ENCODE assay signal across 8 cellular contexts in the genomic region with DNA sequence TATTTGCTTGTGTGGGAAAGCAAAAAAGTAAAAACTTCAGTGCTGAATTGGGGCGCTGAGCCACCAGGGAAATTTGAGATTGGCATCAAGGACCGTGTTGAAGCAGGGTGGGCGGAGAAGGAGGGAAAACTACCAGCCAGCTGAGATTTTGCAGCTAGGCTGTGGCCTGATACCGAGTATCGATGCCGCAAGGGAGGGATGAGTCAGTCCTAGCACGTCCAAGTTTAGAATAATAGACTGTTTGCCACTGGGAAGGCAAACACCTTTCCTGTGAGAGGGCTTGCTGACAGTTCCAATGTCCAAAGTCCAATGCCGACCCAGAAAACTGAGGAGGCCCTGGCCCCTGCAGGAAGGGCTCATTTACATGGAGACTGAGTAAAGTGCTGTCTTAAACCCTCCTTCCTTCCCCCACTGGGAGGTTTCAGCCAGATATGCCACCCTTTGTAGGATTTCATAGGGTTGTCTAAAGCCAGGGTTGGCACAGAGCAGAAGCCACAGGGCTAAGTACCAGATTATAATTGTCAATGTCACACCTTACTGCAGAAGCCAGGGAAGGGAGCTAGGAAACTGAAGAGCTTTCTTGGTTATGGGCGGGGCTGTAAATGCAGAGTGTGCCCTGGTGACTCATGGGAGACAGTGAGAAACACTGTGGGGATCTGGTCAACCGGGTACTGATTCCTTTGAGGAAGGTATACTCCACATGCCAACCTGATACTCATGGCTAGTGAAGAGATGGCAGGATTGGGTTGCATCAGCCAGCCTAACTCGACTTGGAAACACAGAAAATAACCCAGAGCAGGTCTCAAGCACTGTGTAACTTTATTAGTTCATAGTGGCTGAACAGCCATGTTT. TPM values are rescaled to one million over a fixed set of nuclear protein-coding genes. Genes with fewer than 3 reads are reported as not detected.
DNase-seq lines count a peak whose midpoint lies in the region; ATAC-seq lines count a peak whose summit lies in the region.

No MANE protein-coding gene starts in this region.

- no peaks in the 10 kb centered on the region for H3K36me3 ChIP-seq in adipocyte (ENCODE audit: control insufficient read depth, insufficient read depth, low read length, severe bottlenecking)
- H3K36me3 ChIP-seq in iPS-15b (ENCODE audit: control insufficient read depth, insufficient read depth, low read length), result no peaks in the 10 kb centered on the region
- no peaks in the 10 kb centered on the region for H3K36me3 ChIP-seq in skeletal muscle satellite cell (ENCODE audit: insufficient read depth, low read length)

- DNase-seq in Caki2 (ENCODE audit: low read depth) (peak; percentile 79), LHCN-M2 (ENCODE audit: low read depth) (peak; percentile 66), adipocyte (ENCODE audit: low read depth) (peak; percentile 61)

- ATAC-seq in HG02981 (IDR thresholded peaks at IDR 0.05; ENCODE audit: unreplicated experiment) (no peak), HG03175 (IDR thresholded peaks at IDR 0.05; ENCODE audit: unreplicated experiment) (no peak), GM19324 (IDR thresholded peaks at IDR 0.05; ENCODE audit: low FRiP score, unreplicated experiment) (no peak)

- H3K9ac ChIP-seq in adipocyte (ENCODE audit: low read length) (no peak overlapping the region), iPS-15b (ENCODE audit: low read depth, low read length) (peak overlapping the region; percentile 29), skeletal muscle satellite cell (ENCODE audit: low read depth, low read length) (no peak overlapping the region)

- H3K27me3 ChIP-seq in adipocyte (replicated peaks; ENCODE audit: control insufficient read depth, insufficient read depth, low read length), result no peaks in the 10 kb centered on the region
- H3K27me3 ChIP-seq in iPS-15b (ENCODE audit: control insufficient read depth, insufficient read depth, low read length), result no peaks in the 10 kb centered on the region
- H3K27me3 ChIP-seq in skeletal muscle satellite cell (ENCODE audit: control insufficient read depth, insufficient read depth, low read length), result no peaks in the 10 kb centered on the region

- H3K9me3 ChIP-seq in adipocyte (ENCODE audit: control insufficient read depth, low read length), result no peaks in the 10 kb centered on the region
- no peaks in the 10 kb centered on the region for H3K9me3 ChIP-seq in iPS-15b (ENCODE audit: control insufficient read depth, insufficient read depth, low read length)
- H3K9me3 ChIP-seq in skeletal muscle satellite cell (replicated peaks; ENCODE audit: low read length), result no peaks in the 10 kb centered on the region

- in situ Hi-C loops in Caki2 (cut with HindIII; ENCODE audit: low pct_unique_long_range_greater_than_20kb, low sequenced_read_pairs), result no loop called here

- H3K4me3 ChIP-seq in adipocyte (ENCODE audit: low read length) (no peak overlapping the region), iPS-15b (ENCODE audit: low read depth, low read length) (peak overlapping the region; percentile 44), skeletal muscle satellite cell (ENCODE audit: low read length) (peak overlapping the region; percentile 23)

- H3K4me2 ChIP-seq in skeletal muscle satellite cell (ENCODE audit: low read length), result peak overlapping the region; percentile 64

- H3K4me1 ChIP-seq in adipocyte (ENCODE audit: control insufficient read depth, insufficient read depth, low read length), result peaks cover 16% of the 10 kb centered on the region
- peaks cover 19% of the 10 kb centered on the region for H3K4me1 ChIP-seq in iPS-15b (ENCODE audit: control insufficient read depth, insufficient read depth, low read length)
- peaks cover 21% of the 10 kb centered on the region for H3K4me1 ChIP-seq in skeletal muscle satellite cell (ENCODE audit: control insufficient read depth, insufficient read depth, low read length)

RNA-seq across cellular contexts. Expression of gene PIK3CB, which starts 28.4 kb away (rescaled TPM):
- total RNA-seq in Caki2 (2014; rRNA removed; shearing (Covaris generic); ENCODE audit: low replicate concordance), result 26.0 and 29.4 TPM in 2 replicates
- total RNA-seq in LHCN-M2 (2014; rRNA removed), result 6.6 and 10.2 TPM in 2 replicates
- 8.7 TPM for polyA plus RNA-seq in LHCN-M2 (2012)
- 9.9 and 10.5 TPM in 2 replicates for total RNA-seq in skeletal muscle satellite cell (2012; rRNA removed)
